In genomic region chr4:145179201-145179860, GRCh38 we compare ENCODE assay signal across 7 cellular contexts. TPM values are rescaled to one million over a fixed set of nuclear protein-coding genes. Genes with fewer than 3 reads are reported as not detected.
DNase-seq lines count a peak whose midpoint lies in the region; ATAC-seq and FAIRE-seq lines count a peak whose summit lies in the region.

No MANE protein-coding gene starts in this region.

- DNase-seq in GM18507 (ENCODE audit: extremely low spot score, insufficient read length, low read depth) (peak; percentile 49), NCI-H226 (peak; percentile 41), mesendoderm (peak; percentile 54)
- peak; percentile 89 for DNase-seq in activated CD8-positive, alpha-beta memory T cell treated with anti-CD3 and anti-CD28 coated beads for 24 hours
- peak; percentile 65 to 69 (median 66) for DNase-seq in effector memory CD4-positive, alpha-beta T cell
- DNase-seq in stimulated activated CD8-positive, alpha-beta memory T cell treated with anti-CD3 and anti-CD28 coated beads, Interleukin-15, amount 100 ng/mL, for 24 hours (ENCODE audit: low read depth), result peak; percentile 59

- peak overlapping the region; percentile 97 for H3K4me2 ChIP-seq in mesendoderm (ENCODE audit: low read length)

- H3K23ac ChIP-seq in mesendoderm (ENCODE audit: low read length), result no peak overlapping the region

- no peak overlapping the region for H2BK120ac ChIP-seq in mesendoderm (ENCODE audit: low read depth, low read length)

- no peak overlapping the region for H4K8ac ChIP-seq in mesendoderm (ENCODE audit: low read depth, low read length)

- no peaks in the 10 kb centered on the region for H3K27me3 ChIP-seq in effector memory CD4-positive, alpha-beta T cell (replicated peaks; ENCODE audit: control insufficient read depth, insufficient read depth, low read length, poor library complexity, severe bottlenecking)
- H3K27me3 ChIP-seq in mesendoderm (ENCODE audit: insufficient read depth, low read length, poor library complexity), result no peaks in the 10 kb centered on the region

- H3K18ac ChIP-seq in mesendoderm (ENCODE audit: low read length), result peak overlapping the region; percentile 92

- H3K79me1 ChIP-seq in mesendoderm (ENCODE audit: low read length), result peaks cover 6% of the 10 kb centered on the region

- peaks cover 19% of the 10 kb centered on the region for H3K4me1 ChIP-seq in effector memory CD4-positive, alpha-beta T cell (ENCODE audit: control insufficient read depth, insufficient read depth, low read length, poor library complexity, severe bottlenecking)
- H3K4me1 ChIP-seq in mesendoderm (ENCODE audit: control insufficient read depth, low read depth, low read length), result peaks cover 8% of the 10 kb centered on the region

- H2BK5ac ChIP-seq in mesendoderm (ENCODE audit: low read length), result no peak overlapping the region

- H3K9ac ChIP-seq in mesendoderm (ENCODE audit: low read length), result peak overlapping the region; percentile 95

- H3K9me3 ChIP-seq in effector memory CD4-positive, alpha-beta T cell (ENCODE audit: control insufficient read depth, low read length), result no peaks in the 10 kb centered on the region

- H3K56ac ChIP-seq in mesendoderm (ENCODE audit: low read length), result peak overlapping the region; percentile 96

- H4K5ac ChIP-seq in mesendoderm (ENCODE audit: low read length), result no peak overlapping the region

- H3K4me3 ChIP-seq in effector memory CD4-positive, alpha-beta T cell (ENCODE audit: insufficient read depth, low read depth, low read length, poor library complexity, severe bottlenecking), result peak overlapping the region; percentile 70
- H3K4me3 ChIP-seq in mesendoderm (ENCODE audit: low read length), result peak overlapping the region; percentile 96

- peaks cover under 1% of the 10 kb centered on the region for H3K36me3 ChIP-seq in effector memory CD4-positive, alpha-beta T cell (ENCODE audit: control insufficient read depth, insufficient read depth, low read length)
- H3K36me3 ChIP-seq in mesendoderm (ENCODE audit: control insufficient read depth, insufficient read depth, low read length), result no peaks in the 10 kb centered on the region

- no CpG with 5 or more reads among the region's 36 CpGs for WGBS in mesendoderm (ENCODE audit: extremely low coverage, insufficient coverage, low lambda C conversion rate)

- H3K27ac ChIP-seq in effector memory CD4-positive, alpha-beta T cell (ENCODE audit: insufficient read depth, low read length, poor library complexity, severe bottlenecking), result peak overlapping the region; percentile 92
- peak overlapping the region; percentile 93 for H3K27ac ChIP-seq in mesendoderm (ENCODE audit: low read depth, low read length)

- peak; percentile 37 for ATAC-seq in HG02623 (IDR thresholded peaks at IDR 0.05; ENCODE audit: unreplicated experiment)

- no peak overlapping the region for H2BK15ac ChIP-seq in mesendoderm (replicated peaks; ENCODE audit: low read depth)

- peaks cover 43% of the 10 kb centered on the region for H3K79me2 ChIP-seq in mesendoderm (ENCODE audit: control insufficient read depth, insufficient read depth, low read length)

- no peak overlapping the region for H2AK5ac ChIP-seq in mesendoderm (ENCODE audit: low read length)

- peak overlapping the region; percentile 76 for H3K4ac ChIP-seq in mesendoderm (ENCODE audit: low read depth, low read length)

- FAIRE-seq in GM18507 (lab: Jason Lieb, UNC), result peak; percentile 91

RNA-seq across cellular contexts. Expression of gene OTUD4, which starts 1.1 kb away (rescaled TPM):
- 33.7 TPM for polyA plus RNA-seq in mesendoderm (2013, experiment 1 of 2)
- polyA plus RNA-seq in mesendoderm (2013, experiment 2 of 2), result 33.9 TPM

Comparison
In these comparisons a context has a peak if more than half of its experiments do, and no peak if none do; other contexts are left out.
1. Peak in every context shown above with its lines: DNase-seq, ATAC-seq, H3K4me3 ChIP-seq and H3K27ac ChIP-seq.